Comparison of ENCODE assay signal across 23 cellular contexts in genomic region chr6:126475449-126475848, GRCh38.
"Had no signal": no experiment of that assay in that cellular context is flagged by ENCODE, and none has a peak within 500 bp of the region (broad histone marks: within the 10 kb centered on the region; RNA-seq: fewer than 3 reads in every experiment).

No MANE protein-coding gene starts in this region.

- H3K4me1 ChIP-seq: left ventricle myocardium inferior, pancreas, prostate gland, stomach, testis, thyroid gland, transverse colon, upper lobe of right lung had no signal

- H3K27me3 ChIP-seq: stomach, testis, thyroid gland, transverse colon, upper lobe of right lung had no signal

- DNase-seq: islet precursor cell; left ventricle myocardium inferior; mesendoderm; naive thymus-derived CD8-positive, alpha-beta T cell; nucleus accumbens; pancreas; posterior cingulate gyrus; retina; right cardiac atrium; stimulated activated CD4-positive, alpha-beta T cell treated with anti-CD3 and anti-CD28 coated beads, Interleukin-12 subunit alpha, Interleukin-12 subunit beta, amount 100 ng/mL, for 4 hours; stimulated activated CD4-positive, alpha-beta T cell treated with anti-CD3 and anti-CD28 coated beads, Interleukin-15, amount 100 ng/mL, for 24 hours; stimulated activated CD4-positive, alpha-beta T cell treated with anti-CD3 and anti-CD28 coated beads, Interleukin-2, amount 100 ng/mL, for 24 hours; stimulated activated CD4-positive, alpha-beta T cell treated with anti-CD3 and anti-CD28 coated beads, Interleukin-4, amount 100 ng/mL, for 1 hour; stimulated activated naive B cell treated with anti-CD40 and anti-IgM and Interleukin-4, amounts not matched to agents 10 μg/mL and 1 μg/mL and 100 μg/mL, for 72 hours; stimulated activated naive CD8-positive, alpha-beta T cell treated with anti-CD3 and anti-CD28 coated beads, Interleukin-15, Interleukin-2, amounts not matched to agents 100 U/mL and 50 U/mL, for 24 hours; stomach; testis; thyroid gland; transverse colon; upper lobe of right lung had no signal

- H3K9me3 ChIP-seq: pancreas, prostate gland, testis, thyroid gland, transverse colon, upper lobe of right lung had no signal

- H3K4me3 ChIP-seq: left ventricle myocardium inferior, lung, pancreas, prostate gland, skin epidermis, stomach, testis, thyroid gland, transverse colon, upper lobe of right lung had no signal
